In the genomic region with DNA sequence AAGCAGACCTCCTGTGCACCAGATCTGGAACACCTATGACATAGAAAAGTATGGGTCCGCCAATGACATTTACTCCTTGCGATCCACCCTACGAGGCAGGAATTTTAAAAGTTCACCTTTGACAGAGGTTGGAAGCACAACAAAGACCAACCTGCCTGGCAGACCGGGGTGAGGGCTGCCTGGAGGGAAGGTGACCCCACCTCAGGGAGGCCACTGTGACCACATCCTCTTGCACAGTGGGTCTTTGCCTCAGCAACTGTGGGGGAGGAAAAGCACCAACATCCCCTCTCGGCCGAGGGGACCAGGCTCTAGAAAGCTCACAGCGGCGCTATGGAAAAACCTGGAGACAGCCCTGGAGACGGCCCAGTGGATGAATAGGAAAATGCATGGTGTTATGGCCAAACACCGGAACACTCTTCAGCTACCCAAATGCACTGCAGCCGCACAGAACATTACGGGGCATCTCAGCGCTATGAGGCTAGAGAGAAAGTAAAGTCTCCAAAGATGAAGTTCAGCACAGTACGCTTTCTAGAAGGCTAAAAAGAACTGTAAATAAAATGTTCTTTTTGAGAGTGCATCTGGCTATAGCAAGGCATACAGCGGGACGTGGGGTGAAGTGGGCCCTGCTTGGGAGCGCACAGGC, we compare ENCODE assay signal across 1 cellular context.
TF ChIP-seq lines count a peak whose summit lies in the region.

No MANE protein-coding gene starts in this region.

TF ChIP-seq in WTC11, 78 proteins besides CTCF, POLR2A, EP300 and RAD21:
- TF ChIP-seq CREB1 (CRISPR knock-in tag; IDR thresholded peaks at IDR 0.05), result no peak
TF ChIP-seq in WTC11: peak in this region for 0.
